1 cellular context compared by ENCODE assay signal in the genomic region with DNA sequence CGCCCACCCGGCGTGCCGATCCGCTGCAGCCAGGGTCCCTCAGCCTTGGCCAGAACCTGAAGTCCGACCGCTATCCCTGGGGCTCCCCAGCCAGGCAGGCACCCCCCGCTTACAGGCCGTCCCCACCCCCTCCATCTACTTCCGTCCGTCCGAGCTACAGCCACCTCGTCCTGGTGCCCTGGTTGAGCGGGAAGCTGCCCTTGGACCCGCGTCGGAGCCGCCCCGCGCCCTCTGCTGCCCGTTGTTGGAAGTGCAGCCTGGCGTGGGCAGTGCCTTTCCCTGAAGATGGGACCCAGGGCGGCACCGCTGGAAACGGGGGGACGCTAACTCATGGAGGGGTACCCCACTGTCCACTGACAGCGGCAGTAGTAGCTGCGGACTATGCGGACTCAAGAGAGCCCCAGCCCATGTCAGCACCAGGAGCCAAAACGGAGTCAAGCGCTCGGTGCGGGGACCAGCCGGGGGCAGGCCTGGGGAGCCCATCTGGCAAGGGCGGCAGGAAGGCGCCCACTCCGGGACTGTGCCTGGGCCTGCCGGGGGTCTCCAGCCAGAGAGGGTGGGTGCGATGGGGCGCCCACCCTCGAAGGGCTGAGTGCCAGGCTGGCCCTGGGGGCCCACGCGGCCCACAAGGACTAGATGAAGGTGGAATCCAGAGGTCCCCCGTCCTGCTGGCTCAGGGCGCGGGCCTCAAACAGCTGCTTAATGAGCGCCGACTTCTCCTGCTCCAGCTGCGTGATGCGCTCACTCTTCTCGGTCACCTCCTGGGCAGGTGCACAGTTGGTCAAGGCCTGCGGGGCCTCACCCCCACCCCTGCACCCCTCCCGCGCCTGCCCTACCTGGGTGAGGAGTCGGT.
TF ChIP-seq lines count a peak whose summit lies in the region.

No MANE protein-coding gene starts in this region.

TF ChIP-seq in GM12878, 131 proteins besides CTCF, POLR2A, EP300 and RAD21:
- TF ChIP-seq, protein P1, sequence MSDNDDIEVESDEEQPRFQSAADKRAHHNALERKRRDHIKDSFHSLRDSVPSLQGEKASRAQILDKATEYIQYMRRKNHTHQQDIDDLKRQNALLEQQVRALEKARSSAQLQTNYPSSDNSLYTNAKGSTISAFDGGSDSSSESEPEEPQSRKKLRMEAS (IDR thresholded peaks at IDR 0.05; ENCODE audit: low read depth, low read length) = no peak
- no peak for TF ChIP-seq ZNF274 (IDR thresholded peaks at IDR 0.05; ENCODE audit: insufficient read depth, insufficient read length)
- TF ChIP-seq TBL1XR1 (IDR thresholded peaks at IDR 0.05; ENCODE audit: low read depth, low read length) = no peak
- TF ChIP-seq RB1 (IDR thresholded peaks at IDR 0.05; ENCODE audit: borderline replicate concordance) = 0 out of 2 replicates have a peak, but pooled peaks have one; percentile 80
- TF ChIP-seq BHLHE40 (IDR thresholded peaks at IDR 0.05; ENCODE audit: borderline replicate concordance in 1 of 2, low read depth in 2 of 2, low read length in 1 of 2) = 0 out of 4 replicates have a peak, but pooled peaks of 1 of the 2 experiments have one; percentile 7
- TF ChIP-seq, protein P2, sequence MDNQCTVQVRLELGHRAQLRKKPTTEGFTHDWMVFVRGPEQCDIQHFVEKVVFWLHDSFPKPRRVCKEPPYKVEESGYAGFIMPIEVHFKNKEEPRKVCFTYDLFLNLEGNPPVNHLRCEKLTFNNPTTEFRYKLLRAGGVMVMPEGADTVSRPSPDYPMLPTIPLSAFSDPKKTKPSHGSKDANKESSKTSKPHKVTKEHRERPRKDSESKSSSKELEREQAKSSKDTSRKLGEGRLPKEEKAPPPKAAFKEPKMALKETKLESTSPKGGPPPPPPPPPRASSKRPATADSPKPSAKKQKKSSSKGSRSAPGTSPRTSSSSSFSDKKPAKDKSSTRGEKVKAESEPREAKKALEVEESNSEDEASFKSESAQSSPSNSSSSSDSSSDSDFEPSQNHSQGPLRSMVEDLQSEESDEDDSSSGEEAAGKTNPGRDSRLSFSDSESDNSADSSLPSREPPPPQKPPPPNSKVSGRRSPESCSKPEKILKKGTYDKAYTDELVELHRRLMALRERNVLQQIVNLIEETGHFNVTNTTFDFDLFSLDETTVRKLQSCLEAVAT (IDR thresholded peaks at IDR 0.05) = 0 out of 2 replicates have a peak, but pooled peaks have one; percentile 24
- TF ChIP-seq RBBP5 (conservative IDR thresholded peaks at IDR 0.05) = no peak
- no peak for TF ChIP-seq ZNF384 (IDR thresholded peaks at IDR 0.05; ENCODE audit: borderline replicate concordance, low read depth, low read length)
- peak; percentile 68 for TF ChIP-seq SMC3 (IDR thresholded peaks at IDR 0.05; ENCODE audit: borderline replicate concordance, low read length)
- no peak for TF ChIP-seq POU2F2 (IDR thresholded peaks at IDR 0.05; ENCODE audit: borderline replicate concordance, low read depth, low read length)
- TF ChIP-seq CREB1 (IDR thresholded peaks at IDR 0.05; ENCODE audit: low read depth) = peak; percentile 47; the same call in 1 of the 2 replicates
- TF ChIP-seq EGR1 (IDR thresholded peaks at IDR 0.05; ENCODE audit: borderline replicate concordance in 1 of 2, low read depth in 2 of 2, low read length in 2 of 2) = peak in 1 of 2 experiments; percentile 58; a peak in 2 of 3 replicates
- TF ChIP-seq STAT1 (conservative IDR thresholded peaks at IDR 0.05) = no peak
- no peak for TF ChIP-seq FOS (IDR thresholded peaks at IDR 0.05; ENCODE audit: borderline replicate concordance, extremely low read depth, insufficient read length)
- TF ChIP-seq YY1 (IDR thresholded peaks at IDR 0.05; ENCODE audit: low read depth, low read length) = peak; percentile 51; the same call in 1 of the 2 replicates
- TF ChIP-seq IKZF1 (conservative IDR thresholded peaks at IDR 0.05) = 0 out of 2 replicates have a peak, but pooled peaks have one; percentile 17
- 0 out of 2 replicates have a peak, but pooled peaks have one; percentile 18 for TF ChIP-seq CREM (IDR thresholded peaks at IDR 0.05; ENCODE audit: low read depth)
- TF ChIP-seq, protein P3, sequence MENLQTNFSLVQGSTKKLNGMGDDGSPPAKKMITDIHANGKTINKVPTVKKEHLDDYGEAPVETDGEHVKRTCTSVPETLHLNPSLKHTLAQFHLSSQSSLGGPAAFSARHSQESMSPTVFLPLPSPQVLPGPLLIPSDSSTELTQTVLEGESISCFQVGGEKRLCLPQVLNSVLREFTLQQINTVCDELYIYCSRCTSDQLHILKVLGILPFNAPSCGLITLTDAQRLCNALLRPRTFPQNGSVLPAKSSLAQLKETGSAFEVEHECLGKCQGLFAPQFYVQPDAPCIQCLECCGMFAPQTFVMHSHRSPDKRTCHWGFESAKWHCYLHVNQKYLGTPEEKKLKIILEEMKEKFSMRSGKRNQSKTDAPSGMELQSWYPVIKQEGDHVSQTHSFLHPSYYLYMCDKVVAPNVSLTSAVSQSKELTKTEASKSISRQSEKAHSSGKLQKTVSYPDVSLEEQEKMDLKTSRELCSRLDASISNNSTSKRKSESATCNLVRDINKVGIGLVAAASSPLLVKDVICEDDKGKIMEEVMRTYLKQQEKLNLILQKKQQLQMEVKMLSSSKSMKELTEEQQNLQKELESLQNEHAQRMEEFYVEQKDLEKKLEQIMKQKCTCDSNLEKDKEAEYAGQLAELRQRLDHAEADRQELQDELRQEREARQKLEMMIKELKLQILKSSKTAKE (IDR thresholded peaks at IDR 0.05; ENCODE audit: low read depth, poor library complexity, severe bottlenecking) = no peak
- no peak for TF ChIP-seq SUZ12 (IDR thresholded peaks at IDR 0.05; ENCODE audit: unreplicated experiment)
- TF ChIP-seq MXI1 (IDR thresholded peaks at IDR 0.05; ENCODE audit: low read depth, low read length) = no peak
- 0 out of 2 replicates have a peak, but pooled peaks have one; percentile 81 for TF ChIP-seq HDGF (IDR thresholded peaks at IDR 0.05)
